33 cellular contexts compared by ENCODE assay signal in genomic region chr1:110224240-110224995, GRCh38.
"Had no signal": no experiment of that assay in that cellular context is flagged by ENCODE, and none has a peak within 500 bp of the region (broad histone marks: within the 10 kb centered on the region; RNA-seq: fewer than 3 reads in every experiment).

No MANE protein-coding gene starts in this region.

- H3K36me3 ChIP-seq: breast epithelium, ovary had no signal

- H3K9me3 ChIP-seq: breast epithelium, esophagus squamous epithelium, heart right ventricle, lower lobe of right lung, neutrophil, ovary, stomach, thyroid gland, upper lobe of right lung had no signal

- H3K4me1 Mint-ChIP-seq: activated CD4-positive, alpha-beta T cell treated with anti-CD3 and anti-CD28 coated beads, Interleukin-2, amount 10 ng/mL, durations not matched to agents 24 days and 14 days; activated naive CD8-positive, alpha-beta T cell treated with anti-CD3 and anti-CD28 coated beads, Interleukin-2, amount 50 U/mL, for 24 hours had no signal

- FAIRE-seq: TTC549 had no signal

- H3K27me3 Mint-ChIP-seq: activated CD4-positive, alpha-beta memory T cell treated with anti-CD3 and anti-CD28 coated beads for 36 hours; activated CD4-positive, alpha-beta T cell treated with anti-CD3 and anti-CD28 coated beads, Interleukin-2, amount 10 ng/mL, durations not matched to agents 24 days and 14 days; activated naive CD8-positive, alpha-beta T cell treated with anti-CD3 and anti-CD28 coated beads, Interleukin-2, amount 50 U/mL, for 24 hours; activated T-cell treated with anti-CD3 and anti-CD28 coated beads, Interleukin-2, amount 50 U/mL, for 24 hours; stimulated activated naive B cell treated with anti-CD40 and anti-IgM and Interleukin-4, amounts not matched to agents 10 μg/mL and 1 μg/mL and 100 μg/mL, for 72 hours had no signal

- H3K27me3 ChIP-seq: breast epithelium, esophagus squamous epithelium, heart right ventricle, neutrophil, ovary, stomach, thyroid gland, upper lobe of right lung had no signal

- H3K27ac ChIP-seq: breast epithelium, epithelial cell of prostate, esophagus squamous epithelium, heart right ventricle, lower lobe of right lung, neutrophil, ovary, stomach, thyroid gland, upper lobe of right lung, VCaP had no signal

- H3K4me1 ChIP-seq: heart right ventricle, lower lobe of right lung, thyroid gland, upper lobe of right lung had no signal

- ATAC-seq: activated naive CD8-positive, alpha-beta T cell treated with anti-CD3 and anti-CD28 coated beads, Interleukin-2, amount 50 U/mL, for 24 hours; heart right ventricle; left lobe of liver; sciatic nerve; stimulated activated naive B cell treated with anti-CD40 and anti-IgM and Interleukin-4, amounts not matched to agents 10 μg/mL and 1 μg/mL and 100 μg/mL, for 72 hours; upper lobe of right lung had no signal

- H3K4me3 ChIP-seq: breast epithelium, esophagus squamous epithelium, heart right ventricle, lower lobe of right lung, ovary, stomach, thyroid gland, upper lobe of right lung had no signal

- DNase-seq: activated CD4-positive, alpha-beta memory T cell treated with anti-CD3 and anti-CD28 coated beads for 36 hours; activated CD4-positive, alpha-beta T cell treated with anti-CD3 and anti-CD28 coated beads, Interleukin-2, amount 10 ng/mL, durations not matched to agents 24 days and 14 days; activated CD4-positive, CD25-positive, alpha-beta regulatory T cell treated with anti-CD3 and anti-CD28 coated beads, Interleukin-2, amount 50 U/mL, for 72 hours; activated CD8-positive, alpha-beta memory T cell treated with anti-CD3 and anti-CD28 coated beads, Interleukin-2, amount 50 U/mL, for 48 hours; activated gamma-delta T cell; activated naive CD4-positive, alpha-beta T cell treated with anti-CD3 and anti-CD28 coated beads, Interleukin-2, amount 50 U/mL, for 16 hours; activated naive CD8-positive, alpha-beta T cell treated with anti-CD3 and anti-CD28 coated beads, Interleukin-2, amount 50 U/mL, for 24 hours; activated T-cell treated with anti-CD3 and anti-CD28 coated beads, Interleukin-2, amount 50 U/mL, for 24 hours; central memory CD4-positive, alpha-beta T cell; dermis blood vessel endothelial cell; effector CD4-positive, alpha-beta T cell; esophagus squamous epithelium; foreskin melanocyte; heart right ventricle; kidney glomerular epithelial cell; lower lobe of right lung; nephron progenitor cell; ovary; stimulated activated CD4-positive, alpha-beta T cell treated with anti-CD3 and anti-CD28 coated beads, Interleukin-15, amount 100 ng/mL, for 24 hours; stimulated activated CD4-positive, alpha-beta T cell treated with anti-CD3 and anti-CD28 coated beads, Interleukin-2, amount 100 ng/mL, for 24 hours; stimulated activated naive B cell treated with anti-CD40 and anti-IgM and Interleukin-4, amounts not matched to agents 10 μg/mL and 1 μg/mL and 100 μg/mL, for 72 hours; stomach; T-helper 9 cell; thyroid gland; upper lobe of right lung had no signal

- H3K27ac Mint-ChIP-seq: activated CD4-positive, alpha-beta memory T cell treated with anti-CD3 and anti-CD28 coated beads for 36 hours; activated CD4-positive, alpha-beta T cell treated with anti-CD3 and anti-CD28 coated beads, Interleukin-2, amount 10 ng/mL, durations not matched to agents 24 days and 14 days; activated naive CD8-positive, alpha-beta T cell treated with anti-CD3 and anti-CD28 coated beads, Interleukin-2, amount 50 U/mL, for 24 hours; activated T-cell treated with anti-CD3 and anti-CD28 coated beads, Interleukin-2, amount 50 U/mL, for 24 hours; nephron progenitor cell; stimulated activated naive B cell treated with anti-CD40 and anti-IgM and Interleukin-4, amounts not matched to agents 10 μg/mL and 1 μg/mL and 100 μg/mL, for 72 hours; T-helper 1 cell treated with Interleukin-12 subunit alpha and Interleukin-12 subunit beta and Interleukin-4 antibody, amounts not matched to agents 30 μg/mL and 1 μg/mL, for 36 hours had no signal

- H3K9me3 Mint-ChIP-seq: activated CD4-positive, alpha-beta memory T cell treated with anti-CD3 and anti-CD28 coated beads for 36 hours; activated CD4-positive, alpha-beta T cell treated with anti-CD3 and anti-CD28 coated beads, Interleukin-2, amount 10 ng/mL, durations not matched to agents 24 days and 14 days; activated naive CD8-positive, alpha-beta T cell treated with anti-CD3 and anti-CD28 coated beads, Interleukin-2, amount 50 U/mL, for 24 hours; activated T-cell treated with anti-CD3 and anti-CD28 coated beads, Interleukin-2, amount 50 U/mL, for 24 hours; nephron progenitor cell; stimulated activated naive B cell treated with anti-CD40 and anti-IgM and Interleukin-4, amounts not matched to agents 10 μg/mL and 1 μg/mL and 100 μg/mL, for 72 hours; T-helper 1 cell treated with Interleukin-12 subunit alpha and Interleukin-12 subunit beta and Interleukin-4 antibody, amounts not matched to agents 30 μg/mL and 1 μg/mL, for 36 hours had no signal

- H3K4me3 Mint-ChIP-seq: activated CD4-positive, alpha-beta memory T cell treated with anti-CD3 and anti-CD28 coated beads for 36 hours; activated CD4-positive, alpha-beta T cell treated with anti-CD3 and anti-CD28 coated beads, Interleukin-2, amount 10 ng/mL, durations not matched to agents 24 days and 14 days; activated naive CD8-positive, alpha-beta T cell treated with anti-CD3 and anti-CD28 coated beads, Interleukin-2, amount 50 U/mL, for 24 hours; activated T-cell treated with anti-CD3 and anti-CD28 coated beads, Interleukin-2, amount 50 U/mL, for 24 hours; nephron progenitor cell; stimulated activated naive B cell treated with anti-CD40 and anti-IgM and Interleukin-4, amounts not matched to agents 10 μg/mL and 1 μg/mL and 100 μg/mL, for 72 hours; T-helper 1 cell treated with Interleukin-12 subunit alpha and Interleukin-12 subunit beta and Interleukin-4 antibody, amounts not matched to agents 30 μg/mL and 1 μg/mL, for 36 hours had no signal
